Comparison of ENCODE assay signal across 1 cellular context in genomic region chr2:233480490-233481202, GRCh38.
TF ChIP-seq lines count a peak whose summit lies in the region.

No MANE protein-coding gene starts in this region.

TF ChIP-seq in WTC11, 78 proteins besides CTCF, POLR2A, EP300 and RAD21 (continued from another document):
- no peak for TF ChIP-seq USF1 (CRISPR knock-in tag; IDR thresholded peaks at IDR 0.05)
- TF ChIP-seq OVOL2 (CRISPR knock-in tag; IDR thresholded peaks at IDR 0.05; ENCODE audit: borderline replicate concordance): no peak
- TF ChIP-seq HMGA2 (CRISPR knock-in tag; IDR thresholded peaks at IDR 0.05): no peak
- TF ChIP-seq NFYB (CRISPR knock-in tag; conservative IDR thresholded peaks at IDR 0.05; ENCODE audit: low read depth): no peak
- no peak for TF ChIP-seq ZMAT4 (CRISPR knock-in tag; IDR thresholded peaks at IDR 0.05)
- TF ChIP-seq E2F1 (CRISPR knock-in tag; IDR thresholded peaks at IDR 0.05): no peak
- no peak for TF ChIP-seq ZNF138 (CRISPR knock-in tag; conservative IDR thresholded peaks at IDR 0.05)
- no peak for TF ChIP-seq EMX1 (CRISPR knock-in tag; IDR thresholded peaks at IDR 0.05)
- no peak for TF ChIP-seq ZNF512 (CRISPR knock-in tag; IDR thresholded peaks at IDR 0.05; ENCODE audit: borderline replicate concordance)
- TF ChIP-seq ZNF281 (CRISPR knock-in tag; IDR thresholded peaks at IDR 0.05): no peak
- no peak for TF ChIP-seq ESRRA (CRISPR knock-in tag; IDR thresholded peaks at IDR 0.05; ENCODE audit: borderline replicate concordance)
